Comparison of ENCODE assay signal across 1 cellular context in the genomic region with DNA sequence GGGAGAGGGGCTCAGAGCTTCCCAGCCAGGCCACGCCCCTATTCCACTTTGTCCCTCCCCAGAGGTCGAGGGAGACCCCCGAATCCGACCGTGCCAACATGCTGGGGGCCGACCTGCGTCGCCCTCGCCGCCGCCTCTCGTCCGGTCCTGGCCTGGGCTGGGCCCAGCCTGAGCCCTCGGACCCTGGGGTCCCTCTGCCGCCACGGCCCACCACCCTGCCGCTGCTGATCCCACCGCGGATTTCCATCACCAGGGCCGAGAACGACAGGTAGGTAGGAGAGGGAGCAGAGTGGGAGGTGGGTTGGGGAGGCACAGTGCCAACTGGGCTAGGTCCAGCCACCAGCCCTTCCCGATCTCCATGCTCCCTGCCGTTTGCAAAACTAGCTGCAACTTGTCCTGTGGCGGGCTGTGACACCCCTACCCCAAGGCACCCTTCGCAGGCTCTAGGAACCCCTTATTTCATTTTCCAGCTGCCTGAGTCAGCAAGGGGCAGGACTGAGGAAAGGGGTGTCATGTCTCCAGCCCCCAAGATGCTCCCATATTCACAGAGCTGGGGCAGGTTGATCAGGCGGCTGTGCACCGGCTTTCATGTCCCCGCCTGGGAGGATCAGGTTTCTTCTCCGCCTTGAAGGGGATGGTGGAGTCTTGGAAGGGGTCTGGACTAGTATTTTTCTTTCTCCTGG.
TF ChIP-seq lines count a peak whose summit lies in the region.

No MANE protein-coding gene starts in this region.

TF ChIP-seq in HEK293, 187 proteins besides CTCF, POLR2A, EP300 and RAD21 (continued from another document and continues in another):
- TF ChIP-seq ZFP41 (tag by site-specific recombination; IDR thresholded peaks at IDR 0.05; ENCODE audit: borderline replicate concordance) (no peak), ZNF530 (tag by site-specific recombination; IDR thresholded peaks at IDR 0.05; ENCODE audit: low read depth) (no peak), SCRT2 (tag by site-specific recombination; IDR thresholded peaks at IDR 0.05) (no peak; the same call in 1 of the 2 replicates), ZNF521 (tag by site-specific recombination; IDR thresholded peaks at IDR 0.05) (no peak), ZNF366 (tag by site-specific recombination; conservative IDR thresholded peaks at IDR 0.05) (no peak; the same call in 1 of the 2 replicates), ZFHX2 (tag by site-specific recombination; conservative IDR thresholded peaks at IDR 0.05) (peak; percentile 52), ZFP37 (tag by site-specific recombination; IDR thresholded peaks at IDR 0.05) (no peak), GLIS2 (tag by site-specific recombination; IDR thresholded peaks at IDR 0.05) (no peak; the same call in 1 of the 2 replicates), ZNF398 (tag by site-specific recombination; IDR thresholded peaks at IDR 0.05) (no peak), GLI4 (tag by site-specific recombination; IDR thresholded peaks at IDR 0.05) (no peak), ZBTB26 (tag by site-specific recombination; optimal IDR thresholded peaks at IDR 0.05) (no peak), ZNF157 (tag by site-specific recombination; IDR thresholded peaks at IDR 0.05) (no peak), ZNF16 (tag by site-specific recombination; IDR thresholded peaks at IDR 0.05; ENCODE audit: low read depth) (no peak), ZNF37A (tag by site-specific recombination; IDR thresholded peaks at IDR 0.05) (no peak), ZNF785 (tag by site-specific recombination; IDR thresholded peaks at IDR 0.05) (no peak), MYNN (tag by site-specific recombination; IDR thresholded peaks at IDR 0.05; ENCODE audit: borderline replicate concordance) (no peak), SP2 (tag by site-specific recombination; IDR thresholded peaks at IDR 0.05) (no peak; the same call in 1 of the 2 replicates), ZNF660 (tag by site-specific recombination; IDR thresholded peaks at IDR 0.05) (no peak), ZNF843 (tag by site-specific recombination; IDR thresholded peaks at IDR 0.05) (no peak), ZNF654 (tag by site-specific recombination; IDR thresholded peaks at IDR 0.05; ENCODE audit: low read depth) (no peak), GLIS1 (tag by site-specific recombination; IDR thresholded peaks at IDR 0.05) (no peak; the same call in 1 of the 2 replicates), KLF1 (tag by site-specific recombination; IDR thresholded peaks at IDR 0.05) (no peak), ZNF426 (tag by site-specific recombination; IDR thresholded peaks at IDR 0.05) (no peak), ZNF266 (tag by site-specific recombination; IDR thresholded peaks at IDR 0.05; ENCODE audit: low read depth) (no peak), WT1 (tag by site-specific recombination; IDR thresholded peaks at IDR 0.05) (0 out of 2 replicates have a peak, but pooled peaks have one; percentile 10), ZNF561 (tag by site-specific recombination; IDR thresholded peaks at IDR 0.05; ENCODE audit: borderline replicate concordance) (0 out of 2 replicates have a peak, but pooled peaks have one; percentile 24), TCF7L2 (IDR thresholded peaks at IDR 0.05; ENCODE audit: borderline replicate concordance, low read depth, low read length) (peak; percentile 99), ZNF274 (IDR thresholded peaks at IDR 0.05; ENCODE audit: low read length) (no peak), ZNF274 (tag by site-specific recombination; IDR thresholded peaks at IDR 0.05; ENCODE audit: borderline replicate concordance) (no peak), ZNF704 (tag by site-specific recombination; IDR thresholded peaks at IDR 0.05) (no peak), ZNF626 (tag by site-specific recombination; IDR thresholded peaks at IDR 0.05) (no peak), KLF17 (tag by site-specific recombination; IDR thresholded peaks at IDR 0.05) (peak; percentile 57), ZNF623 (tag by site-specific recombination; IDR thresholded peaks at IDR 0.05) (no peak), ZNF610 (tag by site-specific recombination; IDR thresholded peaks at IDR 0.05; ENCODE audit: borderline replicate concordance) (no peak), ZNF280C (tag by site-specific recombination; IDR thresholded peaks at IDR 0.05) (no peak)
- TF ChIP-seq, protein P1, sequence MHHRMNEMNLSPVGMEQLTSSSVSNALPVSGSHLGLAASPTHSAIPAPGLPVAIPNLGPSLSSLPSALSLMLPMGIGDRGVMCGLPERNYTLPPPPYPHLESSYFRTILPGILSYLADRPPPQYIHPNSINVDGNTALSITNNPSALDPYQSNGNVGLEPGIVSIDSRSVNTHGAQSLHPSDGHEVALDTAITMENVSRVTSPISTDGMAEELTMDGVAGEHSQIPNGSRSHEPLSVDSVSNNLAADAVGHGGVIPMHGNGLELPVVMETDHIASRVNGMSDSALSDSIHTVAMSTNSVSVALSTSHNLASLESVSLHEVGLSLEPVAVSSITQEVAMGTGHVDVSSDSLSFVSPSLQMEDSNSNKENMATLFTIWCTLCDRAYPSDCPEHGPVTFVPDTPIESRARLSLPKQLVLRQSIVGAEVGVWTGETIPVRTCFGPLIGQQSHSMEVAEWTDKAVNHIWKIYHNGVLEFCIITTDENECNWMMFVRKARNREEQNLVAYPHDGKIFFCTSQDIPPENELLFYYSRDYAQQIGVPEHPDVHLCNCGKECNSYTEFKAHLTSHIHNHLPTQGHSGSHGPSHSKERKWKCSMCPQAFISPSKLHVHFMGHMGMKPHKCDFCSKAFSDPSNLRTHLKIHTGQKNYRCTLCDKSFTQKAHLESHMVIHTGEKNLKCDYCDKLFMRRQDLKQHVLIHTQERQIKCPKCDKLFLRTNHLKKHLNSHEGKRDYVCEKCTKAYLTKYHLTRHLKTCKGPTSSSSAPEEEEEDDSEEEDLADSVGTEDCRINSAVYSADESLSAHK (tag by site-specific recombination; IDR thresholded peaks at IDR 0.05) = no peak
- TF ChIP-seq, protein P2, sequence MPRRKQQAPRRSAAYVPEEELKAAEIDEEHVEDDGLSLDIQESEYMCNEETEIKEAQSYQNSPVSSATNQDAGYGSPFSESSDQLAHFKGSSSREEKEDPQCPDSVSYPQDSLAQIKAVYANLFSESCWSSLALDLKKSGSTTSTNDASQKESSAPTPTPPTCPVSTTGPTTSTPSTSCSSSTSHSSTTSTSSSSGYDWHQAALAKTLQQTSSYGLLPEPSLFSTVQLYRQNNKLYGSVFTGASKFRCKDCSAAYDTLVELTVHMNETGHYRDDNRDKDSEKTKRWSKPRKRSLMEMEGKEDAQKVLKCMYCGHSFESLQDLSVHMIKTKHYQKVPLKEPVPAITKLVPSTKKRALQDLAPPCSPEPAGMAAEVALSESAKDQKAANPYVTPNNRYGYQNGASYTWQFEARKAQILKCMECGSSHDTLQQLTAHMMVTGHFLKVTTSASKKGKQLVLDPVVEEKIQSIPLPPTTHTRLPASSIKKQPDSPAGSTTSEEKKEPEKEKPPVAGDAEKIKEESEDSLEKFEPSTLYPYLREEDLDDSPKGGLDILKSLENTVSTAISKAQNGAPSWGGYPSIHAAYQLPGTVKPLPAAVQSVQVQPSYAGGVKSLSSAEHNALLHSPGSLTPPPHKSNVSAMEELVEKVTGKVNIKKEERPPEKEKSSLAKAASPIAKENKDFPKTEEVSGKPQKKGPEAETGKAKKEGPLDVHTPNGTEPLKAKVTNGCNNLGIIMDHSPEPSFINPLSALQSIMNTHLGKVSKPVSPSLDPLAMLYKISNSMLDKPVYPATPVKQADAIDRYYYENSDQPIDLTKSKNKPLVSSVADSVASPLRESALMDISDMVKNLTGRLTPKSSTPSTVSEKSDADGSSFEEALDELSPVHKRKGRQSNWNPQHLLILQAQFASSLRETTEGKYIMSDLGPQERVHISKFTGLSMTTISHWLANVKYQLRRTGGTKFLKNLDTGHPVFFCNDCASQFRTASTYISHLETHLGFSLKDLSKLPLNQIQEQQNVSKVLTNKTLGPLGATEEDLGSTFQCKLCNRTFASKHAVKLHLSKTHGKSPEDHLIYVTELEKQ (tag by site-specific recombination; IDR thresholded peaks at IDR 0.05; ENCODE audit: borderline replicate concordance) = no peak
- TF ChIP-seq, protein P3, sequence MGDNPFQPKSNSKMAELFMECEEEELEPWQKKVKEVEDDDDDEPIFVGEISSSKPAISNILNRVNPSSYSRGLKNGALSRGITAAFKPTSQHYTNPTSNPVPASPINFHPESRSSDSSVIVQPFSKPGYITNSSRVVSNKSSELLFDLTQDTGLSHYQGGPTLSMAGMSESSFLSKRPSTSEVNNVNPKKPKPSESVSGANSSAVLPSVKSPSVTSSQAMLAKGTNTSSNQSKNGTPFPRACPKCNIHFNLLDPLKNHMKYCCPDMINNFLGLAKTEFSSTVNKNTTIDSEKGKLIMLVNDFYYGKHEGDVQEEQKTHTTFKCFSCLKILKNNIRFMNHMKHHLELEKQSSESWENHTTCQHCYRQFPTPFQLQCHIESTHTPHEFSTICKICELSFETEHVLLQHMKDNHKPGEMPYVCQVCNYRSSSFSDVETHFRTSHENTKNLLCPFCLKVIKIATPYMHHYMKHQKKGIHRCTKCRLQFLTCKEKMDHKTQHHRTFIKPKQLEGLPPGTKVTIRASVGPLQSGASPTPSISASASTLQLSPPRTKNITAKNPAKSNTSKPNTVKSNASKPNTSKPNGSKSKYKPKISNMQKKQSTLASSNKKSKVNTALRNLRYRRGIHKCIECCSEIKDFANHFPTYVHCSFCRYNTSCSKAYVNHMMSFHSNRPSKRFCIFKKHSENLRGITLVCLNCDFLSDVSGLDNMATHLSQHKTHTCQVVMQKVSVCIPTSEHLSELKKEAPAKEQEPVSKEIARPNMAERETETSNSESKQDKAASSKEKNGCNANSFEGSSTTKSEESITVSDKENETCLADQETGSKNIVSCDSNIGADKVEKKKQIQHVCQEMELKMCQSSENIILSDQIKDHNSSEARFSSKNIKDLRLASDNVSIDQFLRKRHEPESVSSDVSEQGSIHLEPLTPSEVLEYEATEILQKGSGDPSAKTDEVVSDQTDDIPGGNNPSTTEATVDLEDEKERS (tag by site-specific recombination; IDR thresholded peaks at IDR 0.05) = no peak
